In the genomic region with DNA sequence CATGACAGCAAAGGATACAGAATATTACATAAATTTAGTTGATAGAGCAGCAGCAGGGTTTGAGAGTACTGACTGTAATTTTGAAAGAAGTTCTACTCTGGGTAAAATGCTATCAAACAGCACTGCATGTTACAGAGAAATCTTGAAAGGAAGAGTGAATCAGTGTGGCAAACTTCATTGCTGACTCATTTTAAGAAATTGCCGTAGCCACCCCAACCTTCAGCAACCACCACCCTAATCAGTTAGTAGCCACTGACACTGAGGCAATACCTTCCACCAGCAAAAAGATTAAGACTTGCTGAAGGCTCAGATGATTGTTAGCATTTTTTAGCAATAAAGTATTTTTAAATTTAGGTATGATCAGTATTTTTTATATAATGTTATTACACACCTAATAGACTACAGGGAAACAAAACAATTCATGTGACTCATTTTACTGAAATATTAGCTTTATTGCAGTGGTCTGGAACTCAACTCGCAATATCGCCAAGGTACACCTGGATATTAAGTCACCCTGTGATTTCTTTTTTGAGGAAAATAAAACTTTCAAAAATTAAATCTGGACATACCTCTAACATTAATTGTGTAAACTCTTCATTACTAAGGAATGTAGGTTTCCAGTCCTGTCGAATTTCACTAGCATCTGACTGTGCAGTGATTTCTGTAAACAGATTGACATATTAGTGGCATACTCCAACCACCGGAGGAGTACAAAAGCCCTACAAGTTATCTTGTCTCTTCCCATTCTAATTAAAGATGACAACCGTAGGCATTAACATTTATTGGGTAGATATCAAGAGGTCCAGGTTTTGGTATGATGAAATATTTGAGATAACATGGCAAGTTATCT, we compare ENCODE assay signal across 12 cellular contexts.
A peak's percentile ranks its signal among the peaks of the same experiment; 100 is the strongest.
DNase-seq lines count a peak whose midpoint lies in the region; TF ChIP-seq lines count a peak whose summit lies in the region.
"Had no signal": no experiment of that assay in that cellular context is flagged by ENCODE, and none has a peak within 500 bp of the region (broad histone marks: within the 10 kb centered on the region; RNA-seq: fewer than 3 reads in every experiment).

No MANE protein-coding gene starts in this region.

- DNase-seq in EH (ENCODE audit: low read depth) (peak; percentile 81), HS-27A (ENCODE audit: low read depth) (peak; percentile 40), amniotic epithelial cell (ENCODE audit: low read depth) (peak; percentile 92), iris pigment epithelial cell (ENCODE audit: low read depth) (peak; percentile 90), spleen (no peak), vagina (ENCODE audit: extremely low spot score in 2 of 2) (no peak), putamen (ENCODE audit: low spot score) (no peak), GM19240 (ENCODE audit: insufficient read length, low spot score) (no peak)
- DNase-seq: amniotic stem cell, NCI-H2081, T-cell, testis had no signal

- peaks cover 0 to 82% (median 22%) of the 10 kb centered on the region in 6 donors for H3K36me3 ChIP-seq in spleen
- peaks cover 0 to 21% of the 10 kb centered on the region in 2 donors for H3K36me3 ChIP-seq in vagina

- H3K27ac ChIP-seq in spleen (no peak overlapping the region), vagina (no peak overlapping the region)
- H3K27ac ChIP-seq: testis had no signal

- H3K4me3 ChIP-seq in spleen (no peak overlapping the region), vagina (no peak overlapping the region)
- H3K4me3 ChIP-seq: testis had no signal

- H3K4me1 ChIP-seq in spleen (no peaks in the 10 kb centered on the region), vagina (no peaks in the 10 kb centered on the region)
- H3K4me1 ChIP-seq: testis had no signal

- TF ChIP-seq CTCF in spleen (IDR thresholded peaks at IDR 0.05 in 8 of 11, conservative IDR thresholded peaks at IDR 0.05 in 3 of 11) (no peak), vagina (IDR thresholded peaks at IDR 0.05) (no peak)

- 86 to 97% (median 91%) methylated on average over 6 of the region's 6 CpGs for WGBS in spleen, 5 donors

- intact Hi-C loops in spleen (cut with DNase I; ENCODE audit: low total_unique reads) (no loop called here), vagina (cut with DNase I) (no loop called here)

- H3K27me3 ChIP-seq in spleen (replicated peaks in 1 of 7), result no peaks in the 10 kb centered on the region
- H3K27me3 ChIP-seq in vagina, result no peaks in the 10 kb centered on the region
- H3K27me3 ChIP-seq: testis had no signal

- TF ChIP-seq POLR2A in spleen (IDR thresholded peaks at IDR 0.05) (no peak), vagina (IDR thresholded peaks at IDR 0.05) (no peak)

- peaks cover 0 to 9% (median 0%) of the 10 kb centered on the region in 8 donors for H3K9me3 ChIP-seq in spleen
- H3K9me3 ChIP-seq in vagina, result no peaks in the 10 kb centered on the region
- H3K9me3 ChIP-seq: testis had no signal

Comparison
In these comparisons a context has a peak if more than half of its experiments do, and no peak if none do; other contexts are left out.
1. DNase-seq: peak in EH (single experiment), HS-27A (single experiment), amniotic epithelial cell (single experiment) and iris pigment epithelial cell (single experiment); none in spleen (single experiment), vagina (0 of 2), putamen (single experiment) and GM19240 (single experiment).